Comparison of ENCODE assay signal across 2 cellular contexts in the genomic region with DNA sequence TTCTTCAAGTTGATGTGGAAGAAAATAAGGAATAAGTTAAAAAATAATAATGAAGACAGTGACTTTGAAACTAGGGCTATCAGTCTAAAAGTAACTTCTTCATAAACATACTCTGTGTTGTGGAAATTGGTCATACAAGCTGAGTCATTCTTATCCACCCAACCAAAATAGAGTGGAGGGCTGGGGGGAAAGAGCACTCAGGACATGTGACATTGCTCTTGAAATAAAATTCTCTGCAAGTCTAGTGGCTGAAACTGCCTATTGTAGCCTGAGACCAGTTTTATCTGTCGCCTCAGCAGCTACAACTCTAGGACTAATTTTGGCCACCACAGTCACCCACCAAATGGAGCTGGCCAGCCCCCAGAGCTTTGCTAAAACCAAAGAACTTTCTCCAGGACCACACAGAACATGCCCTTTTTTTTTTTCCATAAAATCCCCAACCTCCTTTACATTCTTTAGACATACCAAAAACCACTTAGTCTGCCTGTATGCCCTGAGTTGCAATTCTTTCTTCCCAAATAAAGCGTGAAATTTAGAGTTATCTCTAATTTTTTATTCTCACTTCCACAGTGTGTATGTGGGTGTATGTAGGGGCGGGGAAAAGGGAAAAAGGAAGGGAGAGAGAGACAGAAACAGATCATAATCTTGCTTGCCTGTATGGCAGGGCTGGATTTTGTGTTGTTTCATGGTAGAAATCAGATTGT.
TF ChIP-seq lines count a peak whose summit lies in the region.

No MANE protein-coding gene starts in this region.

TF ChIP-seq in GM23338, 12 proteins besides CTCF, POLR2A, EP300 and RAD21:
- no peak for TF ChIP-seq ZNF331 (CRISPR knock-in tag; IDR thresholded peaks at IDR 0.05; ENCODE audit: low read depth)

TF ChIP-seq in IMR-90, 13 proteins besides CTCF, POLR2A, EP300 and RAD21:
- no peak for TF ChIP-seq SMC3 (IDR thresholded peaks at IDR 0.05; ENCODE audit: low read depth, low read length)
- TF ChIP-seq FOS (IDR thresholded peaks at IDR 0.05; ENCODE audit: low read depth, low read length): no peak
- TF ChIP-seq, protein P1, sequence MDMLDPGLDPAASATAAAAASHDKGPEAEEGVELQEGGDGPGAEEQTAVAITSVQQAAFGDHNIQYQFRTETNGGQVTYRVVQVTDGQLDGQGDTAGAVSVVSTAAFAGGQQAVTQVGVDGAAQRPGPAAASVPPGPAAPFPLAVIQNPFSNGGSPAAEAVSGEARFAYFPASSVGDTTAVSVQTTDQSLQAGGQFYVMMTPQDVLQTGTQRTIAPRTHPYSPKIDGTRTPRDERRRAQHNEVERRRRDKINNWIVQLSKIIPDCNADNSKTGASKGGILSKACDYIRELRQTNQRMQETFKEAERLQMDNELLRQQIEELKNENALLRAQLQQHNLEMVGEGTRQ (IDR thresholded peaks at IDR 0.05; ENCODE audit: low read depth, low read length): 0 out of 2 replicates have a peak, but pooled peaks have one; percentile 7
- TF ChIP-seq NFE2L2 (IDR thresholded peaks at IDR 0.05; ENCODE audit: low read depth, low read length): 0 out of 2 replicates have a peak, but pooled peaks have one; percentile 13
- TF ChIP-seq MAFK (IDR thresholded peaks at IDR 0.05; ENCODE audit: low read depth, low read length): no peak
- no peak for TF ChIP-seq BHLHE40 (IDR thresholded peaks at IDR 0.05; ENCODE audit: low read depth, low read length)
